8 cellular contexts compared by ENCODE assay signal in the genomic region with DNA sequence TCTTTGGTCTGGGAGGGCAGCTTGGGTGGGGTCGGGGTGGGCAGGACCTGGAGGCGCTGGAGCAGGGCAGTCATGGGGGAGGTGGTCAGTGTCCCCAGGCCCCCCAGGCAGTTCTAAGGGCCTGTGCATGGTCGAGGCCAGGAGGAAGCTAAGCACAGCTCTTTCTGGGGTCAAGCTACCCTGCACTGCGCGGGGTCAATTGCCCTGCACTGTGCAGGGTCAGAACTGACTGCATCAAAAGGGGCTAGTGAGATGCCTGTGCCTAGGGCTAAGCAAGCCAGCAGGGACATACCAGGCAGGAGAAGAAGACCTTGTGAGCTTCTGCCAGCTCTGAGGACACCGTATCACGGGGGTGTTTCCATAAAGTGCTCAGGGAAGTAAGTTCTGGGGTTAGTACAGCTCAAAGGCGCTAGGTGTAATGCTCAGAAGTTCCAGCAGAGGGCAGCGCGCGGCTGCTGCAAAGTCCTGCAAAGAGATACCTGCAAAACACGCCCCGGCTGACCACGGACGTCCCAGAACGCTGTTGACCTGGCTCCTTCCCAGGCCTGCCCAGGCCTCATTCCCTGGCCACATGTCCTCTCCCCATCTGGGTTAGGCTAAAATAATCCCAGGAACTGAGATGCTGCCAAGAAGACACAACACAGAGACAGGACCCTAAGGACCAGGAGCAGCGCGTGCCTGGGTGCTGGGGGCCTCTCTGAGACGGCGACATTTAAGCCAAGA.
A peak's percentile ranks its signal among the peaks of the same experiment; 100 is the strongest.
DNase-seq lines count a peak whose midpoint lies in the region; ATAC-seq, FAIRE-seq and TF ChIP-seq lines count a peak whose summit lies in the region.

No MANE protein-coding gene starts in this region.

- peak; percentile 98 for TF ChIP-seq CTCF in cardiac fibroblast (IDR thresholded peaks at IDR 0.05; ENCODE audit: low read depth, low read length)

- peak; percentile 11 for DNase-seq in DMS79 (lab: John Stamatoyannopoulos, UW)
- DNase-seq in H54 (ENCODE audit: insufficient read length, low spot score) = peak; percentile 77
- DNase-seq in NCI-H146 treated with DMSO at 0.1 percent for 48 hours (lab: John Stamatoyannopoulos, UW; ENCODE audit: unreplicated experiment) = peak; percentile 26
- peak; percentile 80 to 82 for DNase-seq in cardiac fibroblast (ENCODE audit: low read depth in 2 of 2)
- peak; percentile 73 for DNase-seq in kidney tubule cell (ENCODE audit: low spot score)
- DNase-seq in stimulated activated CD4-positive, alpha-beta T cell treated with anti-CD3 and anti-CD28 coated beads, Interleukin-1b, Interleukin-23, amount 100 ng/mL, for 48 hours = peak; percentile 75
- no peak for DNase-seq in putamen (ENCODE audit: low spot score)

- no peak for TF ChIP-seq POLR2A in H54 (IDR thresholded peaks at IDR 0.05; ENCODE audit: low read depth, low read length)

- no peak overlapping the region for H3K4me3 ChIP-seq in cardiac fibroblast (replicated peaks in 1 of 2; ENCODE audit: low read depth in 2 of 2, low read length in 2 of 2)

- peak; percentile 71 to 73 for ATAC-seq in activated CD4-positive, CD25-positive, alpha-beta regulatory T cell treated with anti-CD3 and anti-CD28 coated beads, Interleukin-2, amount 50 U/mL, for 24 hours

- no peak for FAIRE-seq in H54 (lab: Jason Lieb, UNC)
